ENCODE assay signal across 8 cellular contexts in genomic region chr3:122101646-122102045, GRCh38. TPM values are rescaled to one million over a fixed set of nuclear protein-coding genes. Genes with fewer than 3 reads are reported as not detected.
DNase-seq lines count a peak whose midpoint lies in the region; ATAC-seq, FAIRE-seq and TF ChIP-seq lines count a peak whose summit lies in the region.

No MANE protein-coding gene starts in this region.

- TF ChIP-seq CTCF in GM12875 (IDR thresholded peaks at IDR 0.05; ENCODE audit: borderline replicate concordance, insufficient read depth, low read depth, low read length) (peak; percentile 47; the same call in 1 of the 2 replicates), foreskin keratinocyte (conservative IDR thresholded peaks at IDR 0.05) (peak; percentile 93)

- no peak overlapping the region for H3K27ac ChIP-seq in foreskin keratinocyte

- no peak overlapping the region for H3K4me3 ChIP-seq in GM12875 (ENCODE audit: low read depth, low read length)
- no peak overlapping the region for H3K4me3 ChIP-seq in skeletal muscle cell (ENCODE audit: low read depth, low read length)

- no peaks in the 10 kb centered on the region for H3K4me1 ChIP-seq in foreskin keratinocyte

- H3K27me3 ChIP-seq in foreskin keratinocyte: no peaks in the 10 kb centered on the region

- peak; percentile 23 for FAIRE-seq in TTC549 (lab: Jason Lieb, UNC)

- ATAC-seq in HG02973 (IDR thresholded peaks at IDR 0.05; ENCODE audit: unreplicated experiment) (peak; percentile 38), foreskin keratinocyte (peak; percentile 73)

- DNase-seq in AG20443 (ENCODE audit: low spot score): peak; percentile 38
- peak; percentile 71 for DNase-seq in NCI-H187 treated with DMSO at 0.1 percent for 48 hours (lab: John Stamatoyannopoulos, UW)
- peak; percentile 27 to 72 for DNase-seq in foreskin keratinocyte
- peak; percentile 7 for DNase-seq in skeletal muscle cell (ENCODE audit: low read depth)
- no peak for DNase-seq in activated CD4-positive, alpha-beta T cell treated with anti-CD3 and anti-CD28 coated beads, Interleukin-2, amount 50 U/mL, for 4 hours

RNA-seq across cellular contexts. Expression of gene CD86, which starts 46.5 kb away (rescaled TPM):
- 0.49 and 0.92 TPM in 2 replicates for total RNA-seq in foreskin keratinocyte
- polyA plus RNA-seq in foreskin keratinocyte: 0.61 and 0.68 TPM in 2 replicates

Comparison
In these comparisons a context has a peak if more than half of its experiments do, and no peak if none do; other contexts are left out.
1. DNase-seq: peak in AG20443 (single experiment), NCI-H187 treated with DMSO at 0.1 percent for 48 hours (single experiment), foreskin keratinocyte (2 of 2) and skeletal muscle cell (single experiment); none in activated CD4-positive, alpha-beta T cell treated with anti-CD3 and anti-CD28 coated beads, Interleukin-2, amount 50 U/mL, for 4 hours (0 of 2).